Comparison of ENCODE assay signal across 10 cellular contexts in the genomic region with DNA sequence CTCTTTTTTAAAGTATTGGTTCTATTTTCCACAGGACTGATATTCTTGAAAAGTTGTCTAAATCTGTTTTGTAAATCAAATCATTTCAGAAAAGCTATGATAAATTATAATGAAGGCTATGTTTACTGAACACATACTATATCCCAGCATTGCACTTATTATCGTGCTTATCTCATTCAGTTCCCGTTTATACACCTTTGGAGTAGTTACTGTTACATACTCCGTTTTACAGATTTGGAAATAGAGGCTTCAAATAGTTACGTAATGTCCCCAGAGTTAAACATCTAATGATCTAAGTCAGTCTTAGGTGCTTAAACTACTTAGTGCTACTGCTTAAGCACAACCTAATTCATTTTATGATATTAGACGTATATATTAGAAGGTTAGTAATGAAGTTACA. TPM values are rescaled to one million over a fixed set of nuclear protein-coding genes. Genes with fewer than 3 reads are reported as not detected.
DNase-seq lines count a peak whose midpoint lies in the region; TF ChIP-seq lines count a peak whose summit lies in the region.
"Had no signal": no experiment of that assay in that cellular context is flagged by ENCODE, and none has a peak within 500 bp of the region (broad histone marks: within the 10 kb centered on the region; RNA-seq: fewer than 3 reads in every experiment).

No MANE protein-coding gene starts in this region.

- H3K27ac ChIP-seq in SU-DHL-6 (ENCODE audit: low read depth, low read length) (0 out of 2 replicates have a peak overlapping the region, but pooled peaks have one; percentile 88), iPS DF 6.9 (ENCODE audit: low read length) (no peak overlapping the region), smooth muscle cell (ENCODE audit: low read depth) (peak overlapping the region; percentile 97)

- H3K36me3 ChIP-seq in SU-DHL-6 (ENCODE audit: low read length) (no peaks in the 10 kb centered on the region), iPS DF 6.9 (ENCODE audit: control insufficient read depth, insufficient read depth, low read length) (no peaks in the 10 kb centered on the region), smooth muscle cell (ENCODE audit: low read depth) (no peaks in the 10 kb centered on the region)

- DNase-seq in iPS DF 6.9 (ENCODE audit: low read depth, low spot score): no peak
- no peak for DNase-seq in smooth muscle cell (lab: John Stamatoyannopoulos, UW; ENCODE audit: unreplicated experiment)
- no peak for DNase-seq in NCI-H69 (lab: John Stamatoyannopoulos, UW)
- DNase-seq in activated T-cell treated with anti-CD3 and anti-CD28 coated beads, Interleukin-2, amount 50 U/mL, for 24 hours: no peak
- no peak for DNase-seq in stimulated activated CD4-positive, alpha-beta T cell treated with anti-CD3 and anti-CD28 coated beads, Interleukin-4, amount 100 ng/mL, for 4 hours
- DNase-seq in NCI-H510A treated with DMSO at 0.1 percent for 48 hours (lab: John Stamatoyannopoulos, UW): no peak
- DNase-seq: retina had no signal

- H4K20me1 ChIP-seq in SU-DHL-6 (ENCODE audit: low read depth, low read length): peaks cover 5% of the 10 kb centered on the region; the same call in 1 of the 2 replicates
- peaks cover 15% of the 10 kb centered on the region for H4K20me1 ChIP-seq in smooth muscle cell (ENCODE audit: low read depth)

- H3K4me1 ChIP-seq in iPS DF 6.9 (ENCODE audit: control insufficient read depth, insufficient read depth, low read length): no peaks in the 10 kb centered on the region; the same call in 1 of the 2 replicates
- H3K4me1 ChIP-seq in smooth muscle cell (ENCODE audit: low read depth): peaks cover 6% of the 10 kb centered on the region

- H3K4me3 Mint-ChIP-seq in activated T-cell treated with anti-CD3 and anti-CD28 coated beads, Interleukin-2, amount 50 U/mL, for 24 hours: no peak overlapping the region
- H3K4me3 Mint-ChIP-seq: type B pancreatic cell had no signal

- H3K9ac ChIP-seq in SU-DHL-6 (ENCODE audit: low read length): peak overlapping the region; percentile 99
- H3K9ac ChIP-seq in smooth muscle cell (ENCODE audit: low read depth): peak overlapping the region; percentile 97

- peaks cover 32% of the 10 kb centered on the region for H3K36me3 Mint-ChIP-seq in activated T-cell treated with anti-CD3 and anti-CD28 coated beads, Interleukin-2, amount 50 U/mL, for 24 hours (ENCODE audit: low read depth)

- H3K4me3 ChIP-seq in GM12875 (ENCODE audit: low read depth, low read length) (peak overlapping the region; percentile 90), SU-DHL-6 (ENCODE audit: insufficient read depth, low read length, poor library complexity, severe bottlenecking) (peak overlapping the region; percentile 97), iPS DF 6.9 (ENCODE audit: low read length) (peak overlapping the region; percentile 91; the same call in 1 of the 2 replicates), smooth muscle cell (peak overlapping the region; percentile 71)

- peaks cover 29% of the 10 kb centered on the region for H3K4me1 Mint-ChIP-seq in activated T-cell treated with anti-CD3 and anti-CD28 coated beads, Interleukin-2, amount 50 U/mL, for 24 hours (ENCODE audit: low read depth)

- H2AFZ ChIP-seq in SU-DHL-6 (ENCODE audit: low read depth, low read length, severe bottlenecking) (no peak overlapping the region), smooth muscle cell (ENCODE audit: low read depth) (peak overlapping the region; percentile 97)

- H3K79me2 ChIP-seq in SU-DHL-6 (ENCODE audit: insufficient read depth, low read length) (peaks cover 61% of the 10 kb centered on the region), smooth muscle cell (ENCODE audit: low read depth) (peaks cover 54% of the 10 kb centered on the region)

- no peak overlapping the region for H3K27ac Mint-ChIP-seq in activated T-cell treated with anti-CD3 and anti-CD28 coated beads, Interleukin-2, amount 50 U/mL, for 24 hours
- H3K27ac Mint-ChIP-seq: type B pancreatic cell had no signal

- H3K27me3 ChIP-seq in SU-DHL-6 (ENCODE audit: low read length) (no peaks in the 10 kb centered on the region), iPS DF 6.9 (ENCODE audit: control insufficient read depth, insufficient read depth, low read length) (no peaks in the 10 kb centered on the region), smooth muscle cell (ENCODE audit: low read depth) (no peaks in the 10 kb centered on the region)

- H3K9me2 ChIP-seq in SU-DHL-6 (replicated peaks; ENCODE audit: insufficient read depth, low read length): no peaks in the 10 kb centered on the region

- WGBS in iPS DF 6.9 (ENCODE audit: insufficient coverage, insufficient read length): no CpG with 5 or more reads among the region's 5 CpGs
- 72% methylated on average over 5 of the region's 5 CpGs for WGBS in smooth muscle cell (ENCODE audit: low lambda C conversion rate)

- no peaks in the 10 kb centered on the region for H3K27me3 Mint-ChIP-seq in activated T-cell treated with anti-CD3 and anti-CD28 coated beads, Interleukin-2, amount 50 U/mL, for 24 hours
- H3K27me3 Mint-ChIP-seq: type B pancreatic cell had no signal

- H3K4me2 ChIP-seq in SU-DHL-6 (ENCODE audit: low read depth, low read length, poor library complexity, severe bottlenecking) (peak overlapping the region; percentile 72), smooth muscle cell (peak overlapping the region; percentile 87)

- no peaks in the 10 kb centered on the region for H3K9me3 Mint-ChIP-seq in activated T-cell treated with anti-CD3 and anti-CD28 coated beads, Interleukin-2, amount 50 U/mL, for 24 hours
- H3K9me3 Mint-ChIP-seq: type B pancreatic cell had no signal

- H3K9me3 ChIP-seq in SU-DHL-6 (ENCODE audit: insufficient read depth, low read length) (no peaks in the 10 kb centered on the region), iPS DF 6.9 (ENCODE audit: control insufficient read depth, insufficient read depth, low read length) (no peaks in the 10 kb centered on the region), smooth muscle cell (replicated peaks; ENCODE audit: low read depth) (no peaks in the 10 kb centered on the region)

- H3F3A ChIP-seq in SU-DHL-6 (ENCODE audit: insufficient read depth) (no peaks in the 10 kb centered on the region; the same call in 1 of the 2 replicates), smooth muscle cell (ENCODE audit: low read depth) (no peaks in the 10 kb centered on the region)

- TF ChIP-seq CTCF in GM12875 (IDR thresholded peaks at IDR 0.05; ENCODE audit: borderline replicate concordance, insufficient read depth, low read depth, low read length) (no peak), SU-DHL-6 (IDR thresholded peaks at IDR 0.05; ENCODE audit: insufficient read depth, low read length, poor library complexity, severe bottlenecking) (no peak), smooth muscle cell (IDR thresholded peaks at IDR 0.05; ENCODE audit: borderline replicate concordance, insufficient read depth, poor library complexity, severe bottlenecking) (no peak)

RNA-seq across cellular contexts. Expression of gene NUP205, which starts 1.2 kb away (rescaled TPM):
- total RNA-seq in smooth muscle cell: 51.9 and 69.6 TPM in 2 replicates
- 17.3 and 32.4 TPM in 2 replicates for polyA plus RNA-seq in smooth muscle cell

RNA-seq across cellular contexts. Expression of gene CNOT4, which starts 49.0 kb away (rescaled TPM):
- 13.2 and 22.9 TPM in 2 replicates for total RNA-seq in smooth muscle cell
- 13.5 and 15.8 TPM in 2 replicates for polyA plus RNA-seq in smooth muscle cell
